Comparison of ENCODE assay signal across 2 cellular contexts in genomic region chr14:47626151-47627035, GRCh38.
TF ChIP-seq lines count a peak whose summit lies in the region.

No MANE protein-coding gene starts in this region.

TF ChIP-seq in HEK293, 187 proteins besides CTCF, POLR2A, EP300 and RAD21 (continued from another document):
- TF ChIP-seq PRDM6 (tag by site-specific recombination; IDR thresholded peaks at IDR 0.05) = no peak
- no peak for TF ChIP-seq ZNF626 (tag by site-specific recombination; IDR thresholded peaks at IDR 0.05)
TF ChIP-seq in HEK293: peak in this region for 1.

TF ChIP-seq in HepG2, 621 proteins besides CTCF, POLR2A, EP300 and RAD21 (continued from another document):
- TF ChIP-seq MAF1 (CRISPR knock-in tag; IDR thresholded peaks at IDR 0.05; ENCODE audit: borderline replicate concordance) (no peak), U2AF2 (IDR thresholded peaks at IDR 0.05; ENCODE audit: low read depth, low read length) (no peak), ZNF446 (CRISPR knock-in tag; IDR thresholded peaks at IDR 0.05) (no peak), SALL2 (CRISPR knock-in tag; IDR thresholded peaks at IDR 0.05) (no peak), ZNF276 (CRISPR knock-in tag; IDR thresholded peaks at IDR 0.05; ENCODE audit: low read depth) (no peak)
TF ChIP-seq in HepG2: peak in this region for 0.
